In the genomic region with DNA sequence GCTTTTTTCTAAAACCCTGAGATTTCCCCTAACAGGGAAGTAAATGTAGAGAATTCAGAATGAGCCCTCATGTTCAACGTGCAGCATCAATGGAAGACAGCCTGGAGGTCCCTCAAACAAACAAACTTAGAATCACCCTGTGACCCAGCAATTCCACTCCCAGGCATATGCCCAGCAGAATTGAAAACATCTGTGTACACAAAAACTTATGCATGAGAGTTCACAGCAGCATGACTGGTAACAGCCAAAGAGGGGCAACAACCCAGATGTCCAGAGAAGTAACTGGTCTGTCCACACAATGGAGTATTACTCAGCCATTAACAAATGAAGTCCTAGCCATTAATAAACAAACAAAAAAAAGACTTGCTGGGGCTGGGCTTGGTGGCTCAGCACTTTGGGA, we compare ENCODE assay signal across 1 cellular context.
TF ChIP-seq lines count a peak whose summit lies in the region.

No MANE protein-coding gene starts in this region.

TF ChIP-seq in A549, 52 proteins besides CTCF, POLR2A, EP300 and RAD21:
- TF ChIP-seq REST (IDR thresholded peaks at IDR 0.05): no peak
- TF ChIP-seq FOSL2 (IDR thresholded peaks at IDR 0.05): no peak
- no peak for TF ChIP-seq FOSL2 (CRISPR knock-in tag; IDR thresholded peaks at IDR 0.05)
- no peak for TF ChIP-seq RNF2 (IDR thresholded peaks at IDR 0.05; ENCODE audit: borderline replicate concordance, low read depth)
- TF ChIP-seq NR3C1 (IDR thresholded peaks at IDR 0.05): no peak
- TF ChIP-seq CBX8 (IDR thresholded peaks at IDR 0.05): no peak
- TF ChIP-seq ZFP36 (IDR thresholded peaks at IDR 0.05; ENCODE audit: borderline replicate concordance, partially characterized antibody): no peak
- TF ChIP-seq MAZ (IDR thresholded peaks at IDR 0.05; ENCODE audit: borderline replicate concordance, low read depth, low read length): no peak
- no peak for TF ChIP-seq EHMT2 (IDR thresholded peaks at IDR 0.05; ENCODE audit: low read depth)
- TF ChIP-seq CEBPB (IDR thresholded peaks at IDR 0.05): no peak
- TF ChIP-seq EHF (CRISPR knock-in tag; IDR thresholded peaks at IDR 0.05): no peak
- no peak for TF ChIP-seq JUN (IDR thresholded peaks at IDR 0.05)
- no peak for TF ChIP-seq SREBF2 (IDR thresholded peaks at IDR 0.05)
- TF ChIP-seq ATOH8 (CRISPR knock-in tag; IDR thresholded peaks at IDR 0.05; ENCODE audit: low read depth): no peak
- no peak for TF ChIP-seq ZC3H11A (IDR thresholded peaks at IDR 0.05)
- no peak for TF ChIP-seq FOXS1 (CRISPR knock-in tag; IDR thresholded peaks at IDR 0.05)
- TF ChIP-seq GATA3 (IDR thresholded peaks at IDR 0.05; ENCODE audit: borderline replicate concordance): no peak
- no peak for TF ChIP-seq MAX (IDR thresholded peaks at IDR 0.05)
- TF ChIP-seq, protein P1, sequence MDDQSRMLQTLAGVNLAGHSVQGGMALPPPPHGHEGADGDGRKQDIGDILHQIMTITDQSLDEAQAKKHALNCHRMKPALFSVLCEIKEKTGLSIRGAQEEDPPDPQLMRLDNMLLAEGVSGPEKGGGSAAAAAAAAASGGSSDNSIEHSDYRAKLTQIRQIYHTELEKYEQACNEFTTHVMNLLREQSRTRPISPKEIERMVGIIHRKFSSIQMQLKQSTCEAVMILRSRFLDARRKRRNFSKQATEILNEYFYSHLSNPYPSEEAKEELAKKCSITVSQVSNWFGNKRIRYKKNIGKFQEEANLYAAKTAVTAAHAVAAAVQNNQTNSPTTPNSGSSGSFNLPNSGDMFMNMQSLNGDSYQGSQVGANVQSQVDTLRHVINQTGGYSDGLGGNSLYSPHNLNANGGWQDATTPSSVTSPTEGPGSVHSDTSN (IDR thresholded peaks at IDR 0.05): no peak
- no peak for TF ChIP-seq PHF8 (IDR thresholded peaks at IDR 0.05; ENCODE audit: borderline replicate concordance, low read depth)
- TF ChIP-seq RARB (CRISPR knock-in tag; IDR thresholded peaks at IDR 0.05): no peak
TF ChIP-seq in A549: peak in this region for 0.
